ENCODE assay signal across 19 cellular contexts in the genomic region with DNA sequence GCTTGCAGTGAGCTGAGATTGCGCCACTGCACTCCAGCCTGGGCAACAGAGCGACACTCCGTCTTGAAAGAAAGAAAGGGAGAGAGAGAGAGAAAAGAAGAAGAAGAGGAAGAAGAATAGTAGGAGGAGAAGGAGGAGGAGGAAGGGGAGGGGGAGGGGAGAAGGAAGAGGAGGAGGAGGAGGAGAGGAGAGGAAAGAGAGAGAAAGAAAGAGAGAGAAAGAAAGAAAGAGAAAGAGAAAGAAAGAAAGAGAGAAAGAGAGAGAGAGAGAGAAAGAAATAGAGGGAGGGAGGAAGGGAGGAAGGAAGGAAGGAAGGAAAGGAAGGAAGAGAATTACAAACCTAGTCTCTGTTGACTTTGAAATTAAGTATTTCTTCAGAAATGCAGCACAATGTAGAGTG. TPM values are rescaled to one million over a fixed set of nuclear protein-coding genes. Genes with fewer than 3 reads are reported as not detected.
DNase-seq lines count a peak whose midpoint lies in the region; ATAC-seq and TF ChIP-seq lines count a peak whose summit lies in the region.
"Had no signal": no experiment of that assay in that cellular context is flagged by ENCODE, and none has a peak within 500 bp of the region (broad histone marks: within the 10 kb centered on the region; RNA-seq: fewer than 3 reads in every experiment).

No MANE protein-coding gene starts in this region.

- H3K4me3 ChIP-seq in GM23338 = no peak overlapping the region
- H3K4me3 ChIP-seq in parathyroid adenoma (ENCODE audit: low read depth, low read length) = no peak overlapping the region
- H3K4me3 ChIP-seq in SK-N-SH (ENCODE audit: low read depth in 2 of 2, low read length in 1 of 2) = no peak overlapping the region
- H3K4me3 ChIP-seq in upper lobe of left lung = no peak overlapping the region
- H3K4me3 ChIP-seq: BLaER1, GM23248 had no signal

- H3K36me3 ChIP-seq in GM23338 (ENCODE audit: insufficient read depth) (no peaks in the 10 kb centered on the region), parathyroid adenoma (ENCODE audit: control insufficient read depth, insufficient read depth, low read length) (no peaks in the 10 kb centered on the region), SK-N-SH (replicated peaks in 1 of 2; ENCODE audit: control insufficient read depth in 1 of 2, insufficient read depth in 2 of 2, low read length in 1 of 2) (no peaks in the 10 kb centered on the region), upper lobe of left lung (no peaks in the 10 kb centered on the region)
- H3K36me3 ChIP-seq: BLaER1 had no signal

- H3K9ac ChIP-seq in parathyroid adenoma (no peak overlapping the region), SK-N-SH (no peak overlapping the region)
- H3K9ac ChIP-seq: BLaER1, GM23248 had no signal

- no peaks in the 10 kb centered on the region for H3K79me2 ChIP-seq in GM23338 (replicated peaks; ENCODE audit: insufficient read depth)
- H3K79me2 ChIP-seq in parathyroid adenoma = no peaks in the 10 kb centered on the region
- no peaks in the 10 kb centered on the region for H3K79me2 ChIP-seq in SK-N-SH (ENCODE audit: insufficient read depth)

- H3K9me2 ChIP-seq in GM23338 (ENCODE audit: insufficient read depth) (no peaks in the 10 kb centered on the region), SK-N-SH (no peaks in the 10 kb centered on the region)

- CTCF ChIA-PET in SK-N-SH (lab: Yijun Ruan, JAX) = interaction anchor here (4.8 kb wide), 1 partner anchor 193 kb away, joined by 30 read pairs; no protein-coding TSS in a partner anchor

- H3K36me3 Mint-ChIP-seq in GM23338 (ENCODE audit: low read depth) = no peaks in the 10 kb centered on the region
- H3K36me3 Mint-ChIP-seq in T-helper 17 cell (ENCODE audit: low read depth) = no peaks in the 10 kb centered on the region
- peaks cover 2% of the 10 kb centered on the region for H3K36me3 Mint-ChIP-seq in central memory CD8-positive, alpha-beta T cell (ENCODE audit: insufficient read depth)
- H3K36me3 Mint-ChIP-seq: CD4-positive, CD25-positive, alpha-beta regulatory T cell; CD8-positive, alpha-beta T cell had no signal

- H3K4me1 Mint-ChIP-seq in GM23338 (peaks cover 6% of the 10 kb centered on the region; the same call in 1 of the 3 replicates), T-helper 17 cell (peaks cover 6% of the 10 kb centered on the region)
- H3K4me1 Mint-ChIP-seq in central memory CD8-positive, alpha-beta T cell = peaks cover 5% of the 10 kb centered on the region

- POLR2A ChIA-PET in SK-N-SH (lab: Yijun Ruan, JAX) = no interaction called here

- WGBS in SK-N-SH (ENCODE audit: low lambda C conversion rate) = 92% methylated on average over 3 of the region's 3 CpGs
- WGBS in upper lobe of left lung, 2 donors = 73 to 78% methylated on average over 3 of the region's 3 CpGs

- no peak overlapping the region for H3K27ac Mint-ChIP-seq in GM23338
- H3K27ac Mint-ChIP-seq in T-helper 17 cell = peak overlapping the region; percentile 86
- peak overlapping the region; percentile 85 for H3K27ac Mint-ChIP-seq in central memory CD8-positive, alpha-beta T cell (ENCODE audit: low read depth)
- H3K27ac Mint-ChIP-seq: B cell; CD8-positive, alpha-beta T cell; H9; HFFc6 had no signal

- H4K20me1 ChIP-seq in GM23338 (replicated peaks; ENCODE audit: insufficient read depth) = no peaks in the 10 kb centered on the region
- H4K20me1 ChIP-seq in SK-N-SH (ENCODE audit: insufficient read depth) = no peaks in the 10 kb centered on the region
- H4K20me1 ChIP-seq: BLaER1 had no signal

- DNase-seq in GM23338 (ENCODE audit: low spot score) = no peak
- no peak for DNase-seq in T-helper 17 cell
- DNase-seq in central memory CD8-positive, alpha-beta T cell (ENCODE audit: low spot score in 2 of 2) = no peak
- DNase-seq in SK-N-SH = no peak
- no peak for DNase-seq in COLO668 (lab: John Stamatoyannopoulos, UW; ENCODE audit: unreplicated experiment)
- DNase-seq in upper lobe of left lung = no peak
- DNase-seq: CD4-positive, CD25-positive, alpha-beta regulatory T cell; CD8-positive, alpha-beta T cell; DND-41; GM23248; H9; HFFc6 had no signal

- H3K27ac ChIP-seq in GM23338 (ENCODE audit: low read depth) (no peak overlapping the region), parathyroid adenoma (no peak overlapping the region), SK-N-SH (ENCODE audit: low read depth in 2 of 2, low read length in 1 of 2) (no peak overlapping the region), upper lobe of left lung (no peak overlapping the region)
- H3K27ac ChIP-seq: 22Rv1, BLaER1, C4-2B, GM23248 had no signal

- ATAC-seq in GM23338 (no peak), T-helper 17 cell (no peak), HG02840 (IDR thresholded peaks at IDR 0.05; ENCODE audit: low FRiP score, unreplicated experiment) (no peak), upper lobe of left lung (ENCODE audit: low FRiP score in 2 of 2) (no peak)
- no peak for ATAC-seq in central memory CD8-positive, alpha-beta T cell (replicated peaks; ENCODE audit: extremely low read depth, poor library complexity, severe bottlenecking)
- ATAC-seq: CD8-positive, alpha-beta T cell; HCT116 had no signal

- H3K9me3 ChIP-seq in T-helper 17 cell (ENCODE audit: control insufficient read depth, low read length, poor library complexity, severe bottlenecking) (no peaks in the 10 kb centered on the region), parathyroid adenoma (ENCODE audit: control insufficient read depth, low read length) (no peaks in the 10 kb centered on the region), SK-N-SH (no peaks in the 10 kb centered on the region), upper lobe of left lung (no peaks in the 10 kb centered on the region)
- H3K9me3 ChIP-seq: BLaER1 had no signal

- TF ChIP-seq EP300 in SK-N-SH (IDR thresholded peaks at IDR 0.05; ENCODE audit: borderline replicate concordance in 1 of 2, low read depth in 1 of 2, low read length in 1 of 2) (no peak), upper lobe of left lung (IDR thresholded peaks at IDR 0.05) (no peak)

- H3K27me3 Mint-ChIP-seq in GM23338 (ENCODE audit: insufficient read depth, low read depth, poor library complexity) (peaks cover 7% of the 10 kb centered on the region), T-helper 17 cell (no peaks in the 10 kb centered on the region)
- no peaks in the 10 kb centered on the region for H3K27me3 Mint-ChIP-seq in central memory CD8-positive, alpha-beta T cell
- H3K27me3 Mint-ChIP-seq: B cell; CD4-positive, CD25-positive, alpha-beta regulatory T cell had no signal

- H3K27me3 ChIP-seq in GM23338 (ENCODE audit: insufficient read depth) (no peaks in the 10 kb centered on the region), parathyroid adenoma (ENCODE audit: control insufficient read depth, insufficient read depth, low read length) (no peaks in the 10 kb centered on the region), SK-N-SH (ENCODE audit: insufficient read depth) (no peaks in the 10 kb centered on the region), upper lobe of left lung (no peaks in the 10 kb centered on the region)
- H3K27me3 ChIP-seq: BLaER1 had no signal

- no peak for TF ChIP-seq POLR2A in upper lobe of left lung (IDR thresholded peaks at IDR 0.05)

- H3F3A ChIP-seq in GM23338 (replicated peaks; ENCODE audit: low read depth) (no peaks in the 10 kb centered on the region), SK-N-SH (replicated peaks; ENCODE audit: insufficient read depth) (no peaks in the 10 kb centered on the region)

- H3K9me3 Mint-ChIP-seq in GM23338 = no peaks in the 10 kb centered on the region
- no peaks in the 10 kb centered on the region for H3K9me3 Mint-ChIP-seq in central memory CD8-positive, alpha-beta T cell
- H3K9me3 Mint-ChIP-seq: HFFc6 had no signal

- TF ChIP-seq CTCF in GM23338 (conservative IDR thresholded peaks at IDR 0.05; ENCODE audit: low read depth in 2 of 2) = no peak
- TF ChIP-seq CTCF in parathyroid adenoma (IDR thresholded peaks at IDR 0.05) = no peak
- no peak for TF ChIP-seq CTCF in SK-N-SH (IDR thresholded peaks at IDR 0.05)
- TF ChIP-seq CTCF in upper lobe of left lung (IDR thresholded peaks at IDR 0.05) = no peak

- peaks cover 8% of the 10 kb centered on the region; the same call in 1 of the 2 replicates for H3K4me1 ChIP-seq in GM23338 (ENCODE audit: insufficient read depth)
- H3K4me1 ChIP-seq in parathyroid adenoma = no peaks in the 10 kb centered on the region
- no peaks in the 10 kb centered on the region; a peak in 1 of 4 replicates for H3K4me1 ChIP-seq in SK-N-SH (ENCODE audit: control insufficient read depth in 1 of 2, insufficient read depth in 2 of 2, low read depth in 1 of 2, low read length in 1 of 2)
- peaks cover 0 to 5% (median under 1%) of the 10 kb centered on the region in 4 donors for H3K4me1 ChIP-seq in upper lobe of left lung
- H3K4me1 ChIP-seq: BLaER1 had no signal

- H3K4me2 ChIP-seq in GM23338 (no peak overlapping the region), parathyroid adenoma (ENCODE audit: low read length) (no peak overlapping the region), SK-N-SH (no peak overlapping the region)
- H3K4me2 ChIP-seq: BLaER1 had no signal

- TF ChIP-seq RAD21 in SK-N-SH (IDR thresholded peaks at IDR 0.05; ENCODE audit: low read length) = no peak

- no peak overlapping the region for H3K4me3 Mint-ChIP-seq in GM23338
- H3K4me3 Mint-ChIP-seq in T-helper 17 cell = no peak overlapping the region
- H3K4me3 Mint-ChIP-seq in central memory CD8-positive, alpha-beta T cell = no peak overlapping the region
- H3K4me3 Mint-ChIP-seq: B cell; CD4-positive, CD25-positive, alpha-beta regulatory T cell; CD8-positive, alpha-beta T cell; H9; HFFc6 had no signal

- peak overlapping the region; percentile 85 for H2AFZ ChIP-seq in GM23338
- peak overlapping the region; percentile 38 for H2AFZ ChIP-seq in parathyroid adenoma
- H2AFZ ChIP-seq in SK-N-SH (ENCODE audit: low read depth) = no peak overlapping the region
- H2AFZ ChIP-seq: GM23248 had no signal

TF ChIP-seq in GM23338, 12 proteins besides CTCF, POLR2A, EP300 and RAD21 (continues in another document):
- TF ChIP-seq JUNB (IDR thresholded peaks at IDR 0.05; ENCODE audit: unreplicated experiment) (no peak), ZNF331 (CRISPR knock-in tag; IDR thresholded peaks at IDR 0.05; ENCODE audit: low read depth) (no peak)

TF ChIP-seq in SK-N-SH, 30 proteins besides CTCF, POLR2A, EP300 and RAD21 (continues in another document):
- TF ChIP-seq SMC3 (IDR thresholded peaks at IDR 0.05; ENCODE audit: low read depth, low read length) = no peak

RNA-seq across cellular contexts. Expression of a gene that starts 7.8 kb away (rescaled TPM):
- 66.3 and 85.4 TPM in 2 replicates for total RNA-seq in GM23338 (2014; rRNA removed; shearing (Covaris generic))
- polyA plus RNA-seq in GM23338 (2016; fragmentation: Nextera tagmentation; extraction: Ambion mirVana) (73.0 and 91.5 TPM in 2 replicates), SK-N-SH (2012; rRNA removed) (15.4 and 17.3 TPM in 2 replicates)
- total RNA-seq in T-helper 17 cell (10 to 100 TPM; 46.2 to 50.0 TPM), upper lobe of left lung (10 to 100 TPM; 29.6 to 55.6 (median 45.6) TPM)
- polyA plus RNA-seq in SK-N-SH (2012; cell fraction: cytosol; rRNA removed) = 20.2 and 23.7 TPM in 2 replicates
- 23.0 and 33.9 TPM in 2 replicates for polyA plus RNA-seq in SK-N-SH (2012; cell fraction: nucleus; rRNA removed)
